ENCODE assay signal across 18 cellular contexts in genomic region chr10:129344103-129344502, GRCh38.
DNase-seq lines count a peak whose midpoint lies in the region; ATAC-seq and TF ChIP-seq lines count a peak whose summit lies in the region.
"Had no signal": no experiment of that assay in that cellular context is flagged by ENCODE, and none has a peak within 500 bp of the region (broad histone marks: within the 10 kb centered on the region; RNA-seq: fewer than 3 reads in every experiment).

No MANE protein-coding gene starts in this region.

- no peak for ATAC-seq in stimulated activated naive CD8-positive, alpha-beta T cell treated with anti-CD3 and anti-CD28 coated beads, Interleukin-15, Interleukin-2, amounts not matched to agents 100 U/mL and 50 U/mL, for 24 hours
- ATAC-seq: A549; CD8-positive, alpha-beta T cell had no signal

- peak overlapping the region; percentile 69 for H2BK15ac ChIP-seq in neuronal stem cell (ENCODE audit: low read length)

- H2AFZ ChIP-seq in neuronal stem cell (ENCODE audit: low read length): no peak overlapping the region

- no peak overlapping the region for H2BK5ac ChIP-seq in neuronal stem cell (ENCODE audit: low read length)

- H3K4me3 ChIP-seq in right atrium auricular region: no peak overlapping the region
- no peak overlapping the region for H3K4me3 ChIP-seq in neuronal stem cell (ENCODE audit: low read length in 2 of 2)
- no peak overlapping the region for H3K4me3 ChIP-seq in tibial artery
- H3K4me3 ChIP-seq: A549; BLaER1 treated with 17β-estradiol and CSF1 and Interleukin-3, amounts not matched to agents 10 nM and 100 nM had no signal

- no peak overlapping the region for H3K4ac ChIP-seq in neuronal stem cell (ENCODE audit: low read length)

- no peak overlapping the region for H3K4me2 ChIP-seq in neuronal stem cell (ENCODE audit: insufficient read depth, low read length, poor library complexity, severe bottlenecking)
- H3K4me2 ChIP-seq: A549; BLaER1 treated with 17β-estradiol and CSF1 and Interleukin-3, amounts not matched to agents 10 nM and 100 nM had no signal

- H4K8ac ChIP-seq in neuronal stem cell (ENCODE audit: low read depth, low read length): no peak overlapping the region

- H3K14ac ChIP-seq in neuronal stem cell (ENCODE audit: low read length): no peak overlapping the region

- peak overlapping the region; percentile 43 for H2BK12ac ChIP-seq in neuronal stem cell (ENCODE audit: low read length)

- no peaks in the 10 kb centered on the region for H3K4me1 ChIP-seq in right atrium auricular region
- peaks cover 0 to 3% of the 10 kb centered on the region in 2 donors for H3K4me1 ChIP-seq in neuronal stem cell (ENCODE audit: control insufficient read depth in 2 of 2, insufficient read depth in 1 of 2, low read depth in 1 of 2, low read length in 2 of 2)
- H3K4me1 ChIP-seq in tibial artery: no peaks in the 10 kb centered on the region
- H3K4me1 ChIP-seq: A549; BLaER1 treated with 17β-estradiol and CSF1 and Interleukin-3, amounts not matched to agents 10 nM and 100 nM; Caco-2 had no signal

- H3K9ac ChIP-seq in neuronal stem cell (ENCODE audit: low read depth, low read length, poor library complexity): peak overlapping the region; percentile 27
- H3K9ac ChIP-seq: BLaER1 treated with 17β-estradiol and CSF1 and Interleukin-3, amounts not matched to agents 10 nM and 100 nM had no signal

- H3K36me3 ChIP-seq in right atrium auricular region: no peaks in the 10 kb centered on the region
- no peaks in the 10 kb centered on the region for H3K36me3 ChIP-seq in neuronal stem cell (replicated peaks in 1 of 2; ENCODE audit: control insufficient read depth in 2 of 2, insufficient read depth in 2 of 2, low read length in 2 of 2)
- no peaks in the 10 kb centered on the region for H3K36me3 ChIP-seq in tibial artery
- H3K36me3 ChIP-seq: BLaER1 treated with 17β-estradiol and CSF1 and Interleukin-3, amounts not matched to agents 10 nM and 100 nM had no signal

- peak overlapping the region; percentile 82 for H3K18ac ChIP-seq in neuronal stem cell (ENCODE audit: low read length)

- H2AK5ac ChIP-seq in neuronal stem cell (ENCODE audit: low read depth, low read length): no peak overlapping the region

- no peak overlapping the region for H3K23ac ChIP-seq in neuronal stem cell (ENCODE audit: low read depth, low read length, poor library complexity)

- intact Hi-C loops in cardiac septum (cut with DNase I) (no loop called here), tibial artery (cut with DNase I; ENCODE audit: low total_unique reads) (no loop called here)

- no peaks in the 10 kb centered on the region for H3K79me1 ChIP-seq in neuronal stem cell (ENCODE audit: low read depth, low read length)

- no peak overlapping the region for H3K27ac ChIP-seq in right atrium auricular region
- no peak overlapping the region for H3K27ac ChIP-seq in neuronal stem cell (replicated peaks; ENCODE audit: low read length)
- H3K27ac ChIP-seq in tibial artery: no peak overlapping the region
- H3K27ac ChIP-seq: 22Rv1; A549; BLaER1 treated with 17β-estradiol and CSF1 and Interleukin-3, amounts not matched to agents 10 nM and 100 nM; C4-2B had no signal

- no CpG with 5 or more reads among the region's 15 CpGs for WGBS in neuronal stem cell (ENCODE audit: extremely low coverage in 2 of 2, insufficient read length in 2 of 2, insufficient replicate concordance in 1 of 2), 2 donors

- H2BK120ac ChIP-seq in neuronal stem cell (ENCODE audit: low read depth, low read length): no peak overlapping the region

- no peak for TF ChIP-seq CTCF in right atrium auricular region (IDR thresholded peaks at IDR 0.05)
- no peak for TF ChIP-seq CTCF in tibial artery (IDR thresholded peaks at IDR 0.05)

- H3K27me3 ChIP-seq in right atrium auricular region (no peaks in the 10 kb centered on the region), neuronal stem cell (ENCODE audit: control insufficient read depth in 3 of 3, insufficient read depth in 3 of 3, low read depth in 1 of 3, low read length in 3 of 3) (no peaks in the 10 kb centered on the region), tibial artery (peaks cover 0 to 6% of the 10 kb centered on the region in 2 donors)
- H3K27me3 ChIP-seq: BLaER1 treated with 17β-estradiol and CSF1 and Interleukin-3, amounts not matched to agents 10 nM and 100 nM had no signal

- no peak overlapping the region for H4K91ac ChIP-seq in neuronal stem cell (ENCODE audit: low read depth, low read length, poor library complexity)

- peak; percentile 55 for DNase-seq in right atrium auricular region (ENCODE audit: low spot score)
- DNase-seq in cardiac septum (ENCODE audit: low spot score): no peak
- peak; percentile 32 for DNase-seq in islet precursor cell
- DNase-seq in neuronal stem cell (ENCODE audit: low spot score): no peak
- no peak for DNase-seq in NCI-H1436 (lab: John Stamatoyannopoulos, UW)
- DNase-seq in stimulated activated naive CD8-positive, alpha-beta T cell treated with anti-CD3 and anti-CD28 coated beads, Interleukin-15, Interleukin-2, amounts not matched to agents 100 U/mL and 50 U/mL, for 24 hours: no peak
- no peak for DNase-seq in tibial artery
- DNase-seq: AML-193; Caco-2; Calu3; CD4-positive, alpha-beta T cell; CD8-positive, alpha-beta T cell; DMS79 treated with DMSO at 0.1 percent for 48 hours; GF-D8 had no signal

- H3K9me3 ChIP-seq in right atrium auricular region (no peaks in the 10 kb centered on the region), neuronal stem cell (replicated peaks in 1 of 2; ENCODE audit: control insufficient read depth in 2 of 2, insufficient read depth in 1 of 2, low read depth in 1 of 2, low read length in 2 of 2) (peaks cover 0 to 3% of the 10 kb centered on the region in 2 donors), tibial artery (no peaks in the 10 kb centered on the region)
- H3K9me3 ChIP-seq: A549, Caco-2 had no signal

Comparison
In these comparisons a context has a peak if more than half of its experiments do, and no peak if none do; other contexts are left out.
1. DNase-seq: peak in right atrium auricular region (single experiment) and islet precursor cell (single experiment); none in cardiac septum (single experiment), neuronal stem cell (single experiment), NCI-H1436 (single experiment), stimulated activated naive CD8-positive, alpha-beta T cell treated with anti-CD3 and anti-CD28 coated beads, Interleukin-15, Interleukin-2, amounts not matched to agents 100 U/mL and 50 U/mL, for 24 hours (single experiment) and tibial artery (0 of 2).